21 cellular contexts compared by ENCODE assay signal in genomic region chr6:167668754-167669552, GRCh38.
DNase-seq lines count a peak whose midpoint lies in the region; ATAC-seq and TF ChIP-seq lines count a peak whose summit lies in the region.
"Had no signal": no experiment of that assay in that cellular context is flagged by ENCODE, and none has a peak within 500 bp of the region (broad histone marks: within the 10 kb centered on the region; RNA-seq: fewer than 3 reads in every experiment).

No MANE protein-coding gene starts in this region.

- TF ChIP-seq CTCF in natural killer cell (IDR thresholded peaks at IDR 0.05): no peak
- no peak for TF ChIP-seq CTCF in neural progenitor cell (IDR thresholded peaks at IDR 0.05)
- TF ChIP-seq CTCF in smooth muscle cell (IDR thresholded peaks at IDR 0.05; ENCODE audit: borderline replicate concordance, insufficient read depth, poor library complexity, severe bottlenecking): no peak
- no peak for TF ChIP-seq CTCF in esophagus muscularis mucosa (IDR thresholded peaks at IDR 0.05)

- TF ChIP-seq EP300 in esophagus muscularis mucosa (IDR thresholded peaks at IDR 0.05): no peak

- no peak overlapping the region for H3K4me3 Mint-ChIP-seq in natural killer cell treated with Interleukin-12 subunit alpha and Interleukin-12 subunit beta and Interleukin-15 and Interleukin-18, amount 100 ng/mL, for 72 hours
- H3K4me3 Mint-ChIP-seq in natural killer cell (no peak overlapping the region), neural progenitor cell (no peak overlapping the region)
- H3K4me3 Mint-ChIP-seq: CD8-positive, alpha-beta T cell; GM23338 had no signal

- TF ChIP-seq POLR2A in esophagus muscularis mucosa (IDR thresholded peaks at IDR 0.05; ENCODE audit: low read depth): no peak

- H2AFZ ChIP-seq in neural progenitor cell (replicated peaks) (no peak overlapping the region), smooth muscle cell (ENCODE audit: low read depth) (no peak overlapping the region)
- H2AFZ ChIP-seq: GM23338 had no signal

- DNase-seq in natural killer cell treated with Interleukin-12 subunit alpha and Interleukin-12 subunit beta and Interleukin-15 and Interleukin-18, amount 100 ng/mL, for 72 hours (ENCODE audit: low spot score): peak; percentile 54
- DNase-seq in natural killer cell (no peak), neural progenitor cell (ENCODE audit: low spot score) (no peak), smooth muscle cell (lab: John Stamatoyannopoulos, UW; ENCODE audit: unreplicated experiment) (no peak), LoVo (ENCODE audit: low spot score) (no peak), DMS114 treated with DMSO at 0.1 percent for 48 hours (lab: John Stamatoyannopoulos, UW; ENCODE audit: unreplicated experiment) (no peak), esophagus muscularis mucosa (ENCODE audit: extremely low spot score) (no peak)
- DNase-seq: 8988T; CD8-positive, alpha-beta T cell; DMS153; HCEC 1CT; KG1; NCI-H1105; NCI-H146; NCI-H2029; NCI-H226; NCI-H748 treated with DMSO at 0.1 percent for 48 hours; SIG-M5 had no signal

- no peaks in the 10 kb centered on the region for H4K20me1 ChIP-seq in neural progenitor cell (ENCODE audit: low read depth)
- H4K20me1 ChIP-seq in smooth muscle cell (ENCODE audit: low read depth): no peaks in the 10 kb centered on the region

- H3K9ac ChIP-seq in neural progenitor cell (no peak overlapping the region), smooth muscle cell (ENCODE audit: low read depth) (no peak overlapping the region)

- H3K27me3 Mint-ChIP-seq in natural killer cell treated with Interleukin-12 subunit alpha and Interleukin-12 subunit beta and Interleukin-15 and Interleukin-18, amount 100 ng/mL, for 72 hours: peaks cover 0 to 6% of the 10 kb centered on the region in 2 donors
- H3K27me3 Mint-ChIP-seq in natural killer cell (ENCODE audit: low read depth in 2 of 2) (peaks cover 0 to 2% of the 10 kb centered on the region in 2 donors), neural progenitor cell (ENCODE audit: insufficient read depth, low read depth) (peaks cover 35% of the 10 kb centered on the region)

- no peak overlapping the region for H3K4me3 ChIP-seq in neural progenitor cell
- no peak overlapping the region for H3K4me3 ChIP-seq in smooth muscle cell
- H3K4me3 ChIP-seq in esophagus muscularis mucosa: no peak overlapping the region
- H3K4me3 ChIP-seq: GM23338 had no signal

- 93% methylated on average over 21 of the region's 21 CpGs for WGBS in smooth muscle cell (ENCODE audit: low lambda C conversion rate)
- WGBS in esophagus muscularis mucosa: 91% methylated on average over 17 of the region's 21 CpGs

- H3K27me3 ChIP-seq in neural progenitor cell (no peaks in the 10 kb centered on the region), smooth muscle cell (ENCODE audit: low read depth) (no peaks in the 10 kb centered on the region), esophagus muscularis mucosa (peaks cover 0 to 4% (median 0%) of the 10 kb centered on the region in 4 donors)

- peaks cover 9% of the 10 kb centered on the region for H3K36me3 Mint-ChIP-seq in natural killer cell treated with Interleukin-12 subunit alpha and Interleukin-12 subunit beta and Interleukin-15 and Interleukin-18, amount 100 ng/mL, for 72 hours
- H3K36me3 Mint-ChIP-seq in natural killer cell (no peaks in the 10 kb centered on the region), neural progenitor cell (peaks cover 5% of the 10 kb centered on the region)
- H3K36me3 Mint-ChIP-seq: CD8-positive, alpha-beta T cell had no signal

- intact Hi-C loops in natural killer cell (cut with micrococcal nuclease): no loop called here
- intact Hi-C loops in esophagus muscularis mucosa (cut with DNase I): no loop called here

- no peaks in the 10 kb centered on the region for H3F3A ChIP-seq in neural progenitor cell (ENCODE audit: low read depth)
- H3F3A ChIP-seq in smooth muscle cell (ENCODE audit: low read depth): peaks cover 21% of the 10 kb centered on the region

- H3K4me2 ChIP-seq in neural progenitor cell (no peak overlapping the region), smooth muscle cell (peak overlapping the region; percentile 54)
- H3K4me2 ChIP-seq: GM23338 had no signal

- H3K4me1 ChIP-seq in neural progenitor cell (peaks cover 19% of the 10 kb centered on the region), smooth muscle cell (ENCODE audit: low read depth) (no peaks in the 10 kb centered on the region), esophagus muscularis mucosa (no peaks in the 10 kb centered on the region)

- H3K27ac ChIP-seq in neural progenitor cell: no peak overlapping the region
- no peak overlapping the region for H3K27ac ChIP-seq in smooth muscle cell (ENCODE audit: low read depth)
- H3K27ac ChIP-seq in esophagus muscularis mucosa (replicated peaks in 1 of 4): no peak overlapping the region

- H3K9me3 Mint-ChIP-seq in natural killer cell treated with Interleukin-12 subunit alpha and Interleukin-12 subunit beta and Interleukin-15 and Interleukin-18, amount 100 ng/mL, for 72 hours: peaks cover 11% of the 10 kb centered on the region
- peaks cover 3 to 8% of the 10 kb centered on the region in 2 donors for H3K9me3 Mint-ChIP-seq in natural killer cell
- H3K9me3 Mint-ChIP-seq in neural progenitor cell: peaks cover 20% of the 10 kb centered on the region

- H3K79me2 ChIP-seq in neural progenitor cell (ENCODE audit: low read depth) (no peaks in the 10 kb centered on the region), smooth muscle cell (ENCODE audit: low read depth) (no peaks in the 10 kb centered on the region)

- ATAC-seq in natural killer cell treated with Interleukin-12 subunit alpha and Interleukin-12 subunit beta and Interleukin-15 and Interleukin-18, amount 100 ng/mL, for 72 hours: no peak
- ATAC-seq in natural killer cell: no peak
- no peak for ATAC-seq in HG02981 (IDR thresholded peaks at IDR 0.05; ENCODE audit: unreplicated experiment)
- ATAC-seq: CD8-positive, alpha-beta T cell; GM23338; Panc1 had no signal

- peaks cover 0 to 2% of the 10 kb centered on the region in 2 donors for H3K4me1 Mint-ChIP-seq in natural killer cell treated with Interleukin-12 subunit alpha and Interleukin-12 subunit beta and Interleukin-15 and Interleukin-18, amount 100 ng/mL, for 72 hours (ENCODE audit: low read depth in 2 of 2)
- H3K4me1 Mint-ChIP-seq in natural killer cell: no peaks in the 10 kb centered on the region
- H3K4me1 Mint-ChIP-seq in neural progenitor cell: peaks cover 68% of the 10 kb centered on the region

- H3K9me3 ChIP-seq in neural progenitor cell (ENCODE audit: low read depth) (no peaks in the 10 kb centered on the region), smooth muscle cell (replicated peaks; ENCODE audit: low read depth) (no peaks in the 10 kb centered on the region), esophagus muscularis mucosa (no peaks in the 10 kb centered on the region)

- no peaks in the 10 kb centered on the region for H3K36me3 ChIP-seq in neural progenitor cell
- H3K36me3 ChIP-seq in smooth muscle cell (ENCODE audit: low read depth): no peaks in the 10 kb centered on the region
- H3K36me3 ChIP-seq in esophagus muscularis mucosa: no peaks in the 10 kb centered on the region

- H3K27ac Mint-ChIP-seq in natural killer cell treated with Interleukin-12 subunit alpha and Interleukin-12 subunit beta and Interleukin-15 and Interleukin-18, amount 100 ng/mL, for 72 hours: no peak overlapping the region
- no peak overlapping the region for H3K27ac Mint-ChIP-seq in natural killer cell
- H3K27ac Mint-ChIP-seq in neural progenitor cell: peak overlapping the region; percentile 58
- H3K27ac Mint-ChIP-seq: CD8-positive, alpha-beta T cell; GM23338 had no signal
